In the genomic region with DNA sequence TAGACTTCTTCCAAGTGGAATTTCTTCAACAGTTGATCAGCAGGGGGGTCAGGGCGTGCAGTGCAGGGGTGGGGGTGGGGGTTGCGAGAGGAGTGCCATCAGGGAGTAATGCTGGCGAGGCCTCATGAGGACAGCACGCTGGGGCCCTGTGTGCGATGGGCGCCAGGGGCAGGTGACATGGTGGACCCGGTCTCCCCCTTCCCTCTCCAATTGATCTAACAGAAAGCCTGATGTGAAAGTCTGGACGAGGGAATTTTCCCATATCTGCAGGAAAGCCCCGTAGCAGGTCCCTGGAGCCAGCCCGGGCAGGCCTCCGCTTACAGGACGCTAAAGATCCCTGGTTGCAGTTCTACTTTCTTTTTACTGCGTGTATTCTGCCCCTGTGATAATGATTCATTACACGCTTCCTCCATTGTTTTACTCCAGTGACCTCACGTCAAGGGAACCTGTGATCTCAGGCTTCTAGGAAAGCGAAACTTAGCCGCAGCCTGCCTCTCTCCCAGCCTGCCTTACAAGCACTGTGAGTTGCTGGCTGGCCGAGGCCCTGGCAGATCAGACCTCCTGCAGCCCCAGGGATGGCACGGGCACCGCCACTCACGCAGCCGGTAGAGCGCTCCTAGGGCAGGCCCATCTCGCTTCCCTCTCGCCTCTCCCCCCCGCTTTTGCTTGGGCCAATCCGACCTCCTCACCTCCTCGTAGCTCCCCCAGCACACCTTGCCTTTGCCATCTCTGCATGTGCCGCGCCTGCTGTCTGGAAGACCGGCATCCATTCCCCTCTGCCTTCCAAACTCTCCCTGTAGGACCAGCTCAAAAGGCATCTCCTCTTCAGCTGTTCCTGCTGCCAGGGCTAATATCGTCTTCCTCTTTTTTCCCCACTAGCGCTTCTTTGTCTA, we compare ENCODE assay signal across 8 cellular contexts. TPM values are rescaled to one million over a fixed set of nuclear protein-coding genes. Genes with fewer than 3 reads are reported as not detected.
DNase-seq lines count a peak whose midpoint lies in the region; ATAC-seq and TF ChIP-seq lines count a peak whose summit lies in the region.

No MANE protein-coding gene starts in this region.

- no peaks in the 10 kb centered on the region for H3K36me3 ChIP-seq in BJ (ENCODE audit: control insufficient read depth, insufficient read depth, low read length)
- H3K36me3 ChIP-seq in left ventricle myocardium inferior: no peaks in the 10 kb centered on the region

- peak overlapping the region; percentile 99 for H3K27ac Mint-ChIP-seq in activated naive CD8-positive, alpha-beta T cell treated with anti-CD3 and anti-CD28 coated beads for 36 hours
- no peak overlapping the region for H3K27ac Mint-ChIP-seq in chondrocyte (ENCODE audit: unreplicated experiment)

- H3K4me3 ChIP-seq in BJ (ENCODE audit: low read depth, low read length) (peak overlapping the region; percentile 19), left ventricle myocardium inferior (peak overlapping the region; percentile 68)

- H3K9me3 Mint-ChIP-seq in activated naive CD8-positive, alpha-beta T cell treated with anti-CD3 and anti-CD28 coated beads for 36 hours: peaks cover 4% of the 10 kb centered on the region
- peaks cover 7% of the 10 kb centered on the region for H3K9me3 Mint-ChIP-seq in chondrocyte (ENCODE audit: low read depth)

- peak overlapping the region; percentile 93 for H3K4me3 Mint-ChIP-seq in activated naive CD8-positive, alpha-beta T cell treated with anti-CD3 and anti-CD28 coated beads for 36 hours
- no peak overlapping the region for H3K4me3 Mint-ChIP-seq in chondrocyte (ENCODE audit: unreplicated experiment)

- H3K27ac ChIP-seq in left ventricle myocardium inferior (replicated peaks): peak overlapping the region; percentile 90

- H3K27me3 Mint-ChIP-seq in activated naive CD8-positive, alpha-beta T cell treated with anti-CD3 and anti-CD28 coated beads for 36 hours: peaks cover 7% of the 10 kb centered on the region
- peaks cover 11% of the 10 kb centered on the region for H3K27me3 Mint-ChIP-seq in chondrocyte (ENCODE audit: low read depth)

- intact Hi-C loops in left ventricle myocardium inferior (cut with micrococcal nuclease) (no loop called here), sciatic nerve (cut with DNase I) (no loop called here)

- DNase-seq in BJ (ENCODE audit: low read depth) (peak; percentile 35), GM19240 (ENCODE audit: insufficient read length, low spot score) (peak; percentile 68), SK-MEL-5 (ENCODE audit: low read depth, low spot score) (peak; percentile 62), left ventricle myocardium inferior (peak; percentile 59), sciatic nerve (ENCODE audit: low spot score) (no peak), chondrocyte (ENCODE audit: low spot score) (no peak)
- DNase-seq in activated naive CD8-positive, alpha-beta T cell treated with anti-CD3 and anti-CD28 coated beads for 36 hours: peak; percentile 89

- H3K36me3 Mint-ChIP-seq in activated naive CD8-positive, alpha-beta T cell treated with anti-CD3 and anti-CD28 coated beads for 36 hours: peaks cover 18% of the 10 kb centered on the region
- H3K36me3 Mint-ChIP-seq in chondrocyte (ENCODE audit: low read depth): no peaks in the 10 kb centered on the region

- peak; percentile 88 for ATAC-seq in HG03442 (IDR thresholded peaks at IDR 0.05; ENCODE audit: unreplicated experiment)
- ATAC-seq in sciatic nerve: peak; percentile 92

- peaks cover 5% of the 10 kb centered on the region for H3K9me3 ChIP-seq in left ventricle myocardium inferior (replicated peaks)

- POLR2A ChIA-PET in BJ (lab: Charles Lee): no interaction called here

- H3K27me3 ChIP-seq in BJ (ENCODE audit: control insufficient read depth, insufficient read depth, low read length) (no peaks in the 10 kb centered on the region), left ventricle myocardium inferior (ENCODE audit: low read depth) (no peaks in the 10 kb centered on the region)

- TF ChIP-seq CTCF in BJ (IDR thresholded peaks at IDR 0.05; ENCODE audit: insufficient read depth, low read depth, low read length) (no peak), left ventricle myocardium inferior (IDR thresholded peaks at IDR 0.05; ENCODE audit: borderline replicate concordance) (no peak), chondrocyte (IDR thresholded peaks at IDR 0.05) (no peak)

- H3K4me1 ChIP-seq in left ventricle myocardium inferior: peaks cover 13% of the 10 kb centered on the region

- in situ Hi-C loops in SK-MEL-5 (cut with HindIII; ENCODE audit: low pct_unique_long_range_greater_than_20kb, low sequenced_read_pairs): no loop called here

- CTCF ChIA-PET in BJ (lab: Yijun Ruan, JAX): interaction anchor here (1.3 kb wide), 1 partner anchor 23 kb away, joined by 3 read pairs; no protein-coding TSS in a partner anchor

- peaks cover 41% of the 10 kb centered on the region for H3K4me1 Mint-ChIP-seq in activated naive CD8-positive, alpha-beta T cell treated with anti-CD3 and anti-CD28 coated beads for 36 hours
- no peaks in the 10 kb centered on the region for H3K4me1 Mint-ChIP-seq in chondrocyte (ENCODE audit: low read depth)

RNA-seq across cellular contexts. Expression of gene NEURL3, which starts 19.2 kb away (rescaled TPM):
- polyA plus RNA-seq in BJ (2011; rRNA removed): not detected in 2 replicates
- not detected in 2 replicates for polyA minus RNA-seq in BJ (2011; rRNA and poly(A)+ RNA removed)
- not detected in 2 replicates for total RNA-seq in SK-MEL-5 (2014; rRNA removed; shearing (Covaris generic))
- not detected in 2 replicates for polyA plus RNA-seq in SK-MEL-5 (2015; cell fraction: cytosol; rRNA removed)
- polyA plus RNA-seq in SK-MEL-5 (2015; cell fraction: nucleus; rRNA removed): 0.38 TPM in 1 of 2 replicates, not detected in the other
- under 1 TPM in 1 of 2 experiments, not detected in 1; 0.16 TPM for total RNA-seq in activated naive CD8-positive, alpha-beta T cell treated with anti-CD3 and anti-CD28 coated beads for 36 hours
- total RNA-seq in left ventricle myocardium inferior (not detected), sciatic nerve (0.58 TPM), chondrocyte (not detected in 3 replicates)

RNA-seq across cellular contexts. Expression of gene ARID5A, which starts 50.6 kb away (rescaled TPM):
- polyA plus RNA-seq in BJ (2011; rRNA removed): 10.4 and 19.1 TPM in 2 replicates
- 8.4 and 11.6 TPM in 2 replicates for polyA minus RNA-seq in BJ (2011; rRNA and poly(A)+ RNA removed)
- 3.6 TPM in 2 replicates for total RNA-seq in SK-MEL-5 (2014; rRNA removed; shearing (Covaris generic))
- 8.7 and 9.0 TPM in 2 replicates for polyA plus RNA-seq in SK-MEL-5 (2015; cell fraction: cytosol; rRNA removed)
- polyA plus RNA-seq in SK-MEL-5 (2015; cell fraction: nucleus; rRNA removed): 10.8 and 12.1 TPM in 2 replicates
- total RNA-seq in activated naive CD8-positive, alpha-beta T cell treated with anti-CD3 and anti-CD28 coated beads for 36 hours: 10 to 100 TPM; 59.5 to 61.7 TPM
- total RNA-seq in left ventricle myocardium inferior (17.3 TPM), sciatic nerve (44.8 TPM), chondrocyte (7.5 to 14.4 TPM (median 12.9 TPM) in 3 replicates)

Comparison
In these comparisons a context has a peak if more than half of its experiments do, and no peak if none do; other contexts are left out.
1. DNase-seq: peak in BJ (single experiment), GM19240 (single experiment), SK-MEL-5 (single experiment), activated naive CD8-positive, alpha-beta T cell treated with anti-CD3 and anti-CD28 coated beads for 36 hours (single experiment) and left ventricle myocardium inferior (single experiment); none in sciatic nerve (single experiment) and chondrocyte (single experiment).